Comparison of ENCODE assay signal across 25 cellular contexts in the genomic region with DNA sequence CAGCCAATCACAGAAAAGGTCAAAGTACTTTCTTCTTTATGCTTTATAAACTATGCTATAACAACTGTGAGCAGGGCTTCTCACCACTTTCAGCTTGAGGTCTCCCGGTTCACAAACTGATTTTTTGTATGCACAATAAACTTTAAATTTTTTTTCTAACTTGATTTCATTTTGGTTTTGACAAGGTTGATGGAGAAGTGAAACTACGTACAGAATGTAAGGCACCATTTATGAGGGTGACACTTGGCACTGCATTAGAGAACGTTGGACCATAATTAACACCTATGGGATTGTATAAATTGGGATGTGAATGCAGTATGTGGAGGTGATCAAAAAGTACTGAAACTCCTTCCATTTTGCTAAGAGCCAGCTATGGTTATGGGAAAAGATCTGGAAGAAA.
DNase-seq lines count a peak whose midpoint lies in the region; ATAC-seq and TF ChIP-seq lines count a peak whose summit lies in the region.
"Had no signal": no experiment of that assay in that cellular context is flagged by ENCODE, and none has a peak within 500 bp of the region (broad histone marks: within the 10 kb centered on the region; RNA-seq: fewer than 3 reads in every experiment).

No MANE protein-coding gene starts in this region.

- no peak overlapping the region for H4K91ac ChIP-seq in mesenchymal stem cell (ENCODE audit: low read length)

- no peak overlapping the region for H3K4ac ChIP-seq in mesenchymal stem cell (ENCODE audit: low read depth in 1 of 2, low read length in 2 of 2)

- no peaks in the 10 kb centered on the region for H3K9me3 Mint-ChIP-seq in activated B cell treated with CpG ODN at 0.5 μM for 24 hours
- H3K9me3 Mint-ChIP-seq: activated T-cell treated with anti-CD3 and anti-CD28 coated beads, Interleukin-2, amount 50 U/mL, for 4 hours; CD8-positive, alpha-beta T cell had no signal

- H3K36me3 ChIP-seq in SJCRH30, result no peaks in the 10 kb centered on the region
- H3K36me3 ChIP-seq in mesenchymal stem cell (ENCODE audit: control insufficient read depth in 1 of 2, insufficient read depth in 2 of 2, low read depth in 1 of 2, low read length in 2 of 2), result no peaks in the 10 kb centered on the region
- H3K36me3 ChIP-seq: upper lobe of left lung had no signal

- no peak overlapping the region for H3K23ac ChIP-seq in mesenchymal stem cell (ENCODE audit: low read length in 2 of 2)

- peak overlapping the region; percentile 12 for H3K27ac Mint-ChIP-seq in activated B cell treated with CpG ODN at 0.5 μM for 24 hours
- H3K27ac Mint-ChIP-seq: CD8-positive, alpha-beta T cell had no signal

- no peak for TF ChIP-seq CTCF in activated B cell treated with CpG ODN at 0.5 μM for 24 hours (IDR thresholded peaks at IDR 0.05)

- intact Hi-C loops in activated B cell treated with CpG ODN at 0.5 μM for 24 hours (cut with micrococcal nuclease), result no loop called here

- H3K14ac ChIP-seq in mesenchymal stem cell (ENCODE audit: low read length in 2 of 2), result no peak overlapping the region

- no peak overlapping the region for H3K27ac ChIP-seq in SJCRH30
- no peak overlapping the region for H3K27ac ChIP-seq in mesenchymal stem cell (ENCODE audit: low read length, poor library complexity, severe bottlenecking)
- H3K27ac ChIP-seq: dorsolateral prefrontal cortex, foreskin keratinocyte, hepatocyte, upper lobe of left lung had no signal

- H3K4me2 ChIP-seq in mesenchymal stem cell (ENCODE audit: low read length, poor library complexity, severe bottlenecking), result no peak overlapping the region
- H3K4me2 ChIP-seq: hepatocyte had no signal

- no peak overlapping the region for H2BK15ac ChIP-seq in mesenchymal stem cell (ENCODE audit: low read depth, poor library complexity, severe bottlenecking)

- CTCF ChIA-PET in activated B cell treated with CpG ODN at 0.5 μM for 24 hours (lab: Charles Lee), result no interaction called here

- H3K9me3 ChIP-seq in SJCRH30 (replicated peaks) (no peaks in the 10 kb centered on the region), mesenchymal stem cell (ENCODE audit: control insufficient read depth, low read length) (no peaks in the 10 kb centered on the region)
- H3K9me3 ChIP-seq: upper lobe of left lung had no signal

- 93% methylated on average over 2 of the region's 3 CpGs for WGBS in mesenchymal stem cell

- no peak overlapping the region for H2BK12ac ChIP-seq in mesenchymal stem cell (ENCODE audit: low read length in 2 of 2)

- no peak overlapping the region for H4K8ac ChIP-seq in mesenchymal stem cell (ENCODE audit: low read length)

- no peaks in the 10 kb centered on the region for H3K36me3 Mint-ChIP-seq in activated B cell treated with CpG ODN at 0.5 μM for 24 hours (ENCODE audit: low read depth)
- H3K36me3 Mint-ChIP-seq: CD8-positive, alpha-beta T cell had no signal

- no peak overlapping the region for H3K18ac ChIP-seq in mesenchymal stem cell (ENCODE audit: low read depth in 1 of 2, low read length in 2 of 2)

- no peak overlapping the region for H3K4me3 ChIP-seq in SJCRH30
- H3K4me3 ChIP-seq in mesenchymal stem cell (ENCODE audit: insufficient read depth in 1 of 2, low read depth in 1 of 2, low read length in 2 of 2), result no peak overlapping the region
- H3K4me3 ChIP-seq: dorsolateral prefrontal cortex, hepatocyte, upper lobe of left lung had no signal

- no peak overlapping the region for H2BK120ac ChIP-seq in mesenchymal stem cell (ENCODE audit: low read depth, low read length)

- H3K27me3 ChIP-seq in SJCRH30 (no peaks in the 10 kb centered on the region), mesenchymal stem cell (ENCODE audit: control insufficient read depth in 1 of 2, insufficient read depth in 1 of 2, low read length in 2 of 2) (peaks cover 0 to 12% of the 10 kb centered on the region in 2 experiments)
- H3K27me3 ChIP-seq: foreskin keratinocyte, hepatocyte, upper lobe of left lung had no signal

- H2AK5ac ChIP-seq in mesenchymal stem cell (ENCODE audit: low read length, severe bottlenecking), result no peak overlapping the region

- peak; percentile 43 for ATAC-seq in GM18861 (IDR thresholded peaks at IDR 0.05; ENCODE audit: unreplicated experiment)
- peak; percentile 62 for ATAC-seq in GM21447 (IDR thresholded peaks at IDR 0.05; ENCODE audit: unreplicated experiment)
- peak; percentile 60 for ATAC-seq in HG03175 (IDR thresholded peaks at IDR 0.05; ENCODE audit: unreplicated experiment)
- no peak for ATAC-seq in activated B cell treated with CpG ODN at 0.5 μM for 24 hours (ENCODE audit: low read depth)
- ATAC-seq in HG03520 (IDR thresholded peaks at IDR 0.05; ENCODE audit: unreplicated experiment), result no peak
- ATAC-seq: activated T-cell treated with anti-CD3 and anti-CD28 coated beads, Interleukin-2, amount 50 U/mL, for 4 hours; CD8-positive, alpha-beta T cell; foreskin keratinocyte; HepG2; SK-N-SH treated with all-trans-retinoic acid at 6 μM for 48 hours had no signal

- H2BK5ac ChIP-seq in mesenchymal stem cell (ENCODE audit: low read depth, low read length, poor library complexity, severe bottlenecking), result no peak overlapping the region

- POLR2A ChIA-PET in activated B cell treated with CpG ODN at 0.5 μM for 24 hours (lab: Charles Lee), result interaction anchor here (0.6 kb wide), 1 partner anchor 14 kb away, joined by 7 read pairs; no protein-coding TSS in a partner anchor

- H3K27me3 Mint-ChIP-seq in activated B cell treated with CpG ODN at 0.5 μM for 24 hours, result no peaks in the 10 kb centered on the region

- DNase-seq in activated B cell treated with CpG ODN at 0.5 μM for 24 hours (no peak), NCI-H187 (lab: John Stamatoyannopoulos, UW) (no peak), SJCRH30 (no peak), mesenchymal stem cell (no peak)
- DNase-seq: activated CD4-positive, CD25-positive, alpha-beta regulatory T cell treated with anti-CD3 and anti-CD28 coated beads, Interleukin-2, amount 50 U/mL, for 72 hours; activated naive CD4-positive, alpha-beta T cell treated with Interleukin-2 at 50 U/mL for 16 hours; activated T-cell treated with anti-CD3 and anti-CD28 coated beads, Interleukin-2, amount 50 U/mL, for 4 hours; amygdala; CD8-positive, alpha-beta T cell; central memory CD4-positive, alpha-beta T cell; DMS53; dorsolateral prefrontal cortex; foreskin keratinocyte; NCI-H1417; NCI-H524 treated with DMSO at 0.1 percent for 48 hours; nucleus accumbens; retina; upper lobe of left lung had no signal

- H3K9ac ChIP-seq in mesenchymal stem cell (ENCODE audit: low read length), result no peak overlapping the region

- H2AFZ ChIP-seq in mesenchymal stem cell (ENCODE audit: low read depth, low read length), result no peak overlapping the region
- H2AFZ ChIP-seq: hepatocyte had no signal

- H3K4me1 Mint-ChIP-seq in activated B cell treated with CpG ODN at 0.5 μM for 24 hours, result peaks cover 14% of the 10 kb centered on the region

- H3K4me1 ChIP-seq in SJCRH30 (no peaks in the 10 kb centered on the region), mesenchymal stem cell (ENCODE audit: control insufficient read depth, insufficient read depth, low read depth, low read length) (no peaks in the 10 kb centered on the region)
- H3K4me1 ChIP-seq: foreskin keratinocyte, upper lobe of left lung had no signal

- H3K4me3 Mint-ChIP-seq in activated B cell treated with CpG ODN at 0.5 μM for 24 hours, result no peak overlapping the region
- H3K4me3 Mint-ChIP-seq: activated T-cell treated with anti-CD3 and anti-CD28 coated beads, Interleukin-2, amount 50 U/mL, for 4 hours; CD8-positive, alpha-beta T cell had no signal

- H3K79me1 ChIP-seq in mesenchymal stem cell (replicated peaks; ENCODE audit: low read length, poor library complexity, severe bottlenecking), result no peaks in the 10 kb centered on the region

Comparison
In these comparisons a context has a peak if more than half of its experiments do, and no peak if none do; other contexts are left out.
1. ATAC-seq: peak in GM18861 (single experiment), GM21447 (single experiment) and HG03175 (single experiment); none in activated B cell treated with CpG ODN at 0.5 μM for 24 hours (single experiment) and HG03520 (single experiment).